21 cellular contexts compared by ENCODE assay signal in the genomic region with DNA sequence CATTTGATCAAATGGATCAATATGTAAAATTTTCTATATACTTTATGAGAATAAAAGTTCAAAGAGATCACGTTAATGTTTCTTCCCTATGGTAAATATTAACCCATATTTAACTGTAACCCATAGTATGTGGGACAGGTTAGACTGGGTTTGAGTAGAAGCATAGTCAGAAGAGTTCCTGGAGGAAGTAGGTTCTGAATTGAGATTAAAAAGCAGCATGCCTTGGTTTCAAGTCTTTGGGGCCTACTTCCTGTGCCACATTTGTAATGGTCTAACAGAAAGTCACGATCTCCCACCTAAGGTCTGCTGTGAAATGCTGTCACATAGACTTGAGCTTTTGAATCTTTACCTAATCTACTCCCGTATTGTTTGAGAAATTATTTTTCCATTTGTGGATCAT.
"Had no signal": no experiment of that assay in that cellular context is flagged by ENCODE, and none has a peak within 500 bp of the region (broad histone marks: within the 10 kb centered on the region; RNA-seq: fewer than 3 reads in every experiment).

No MANE protein-coding gene starts in this region.

- H3K4me2 ChIP-seq: hepatocyte, smooth muscle cell had no signal

- H2AFZ ChIP-seq: hepatocyte had no signal

- H3K27me3 ChIP-seq: hepatocyte, sigmoid colon, vagina had no signal

- DNase-seq: activated B cell treated with CpG ODN at 0.5 μM for 24 hours; activated CD4-positive, alpha-beta T cell treated with anti-CD3 and anti-CD28 coated beads for 36 hours; activated CD4-positive, alpha-beta T cell treated with anti-CD3 and anti-CD28 coated beads, Interleukin-2, amount 50 U/mL, for 4 hours; activated naive CD4-positive, alpha-beta T cell treated with Interleukin-2 at 50 U/mL for 16 hours; activated T-cell treated with anti-CD3 and anti-CD28 coated beads, Interleukin-2, amount 50 U/mL, for 48 hours; aorta; effector memory CD4-positive, alpha-beta T cell; foreskin melanocyte; glutamatergic neuron; immature natural killer cell; kidney glomerular epithelial cell; left ventricle myocardium inferior; natural killer cell; sigmoid colon; stimulated activated CD4-positive, alpha-beta T cell treated with anti-CD3 and anti-CD28 coated beads, Interleukin-15, amount 100 ng/mL, for 24 hours; T-helper 9 cell had no signal

- H3K4me1 ChIP-seq: left ventricle myocardium inferior, sigmoid colon, vagina had no signal

- H3K4me3 ChIP-seq: hepatocyte, left ventricle myocardium inferior, sigmoid colon, smooth muscle cell, vagina had no signal

- ATAC-seq: activated CD4-positive, alpha-beta T cell treated with anti-CD3 and anti-CD28 coated beads for 36 hours; esophagus mucosa; natural killer cell; stimulated activated memory B cell treated with anti-CD40 and anti-IgM and Interleukin-4, amounts not matched to agents 10 μg/mL and 1 μg/mL and 100 μg/mL, for 72 hours had no signal

- H3K27ac ChIP-seq: hepatocyte, left ventricle myocardium inferior, sigmoid colon, vagina had no signal

- H3K9me3 ChIP-seq: left ventricle myocardium inferior, sigmoid colon, vagina had no signal

- H3K79me2 ChIP-seq: hepatocyte had no signal

- H3K36me3 ChIP-seq: left ventricle myocardium inferior, sigmoid colon, vagina had no signal
